ENCODE assay signal across 9 cellular contexts in the genomic region with DNA sequence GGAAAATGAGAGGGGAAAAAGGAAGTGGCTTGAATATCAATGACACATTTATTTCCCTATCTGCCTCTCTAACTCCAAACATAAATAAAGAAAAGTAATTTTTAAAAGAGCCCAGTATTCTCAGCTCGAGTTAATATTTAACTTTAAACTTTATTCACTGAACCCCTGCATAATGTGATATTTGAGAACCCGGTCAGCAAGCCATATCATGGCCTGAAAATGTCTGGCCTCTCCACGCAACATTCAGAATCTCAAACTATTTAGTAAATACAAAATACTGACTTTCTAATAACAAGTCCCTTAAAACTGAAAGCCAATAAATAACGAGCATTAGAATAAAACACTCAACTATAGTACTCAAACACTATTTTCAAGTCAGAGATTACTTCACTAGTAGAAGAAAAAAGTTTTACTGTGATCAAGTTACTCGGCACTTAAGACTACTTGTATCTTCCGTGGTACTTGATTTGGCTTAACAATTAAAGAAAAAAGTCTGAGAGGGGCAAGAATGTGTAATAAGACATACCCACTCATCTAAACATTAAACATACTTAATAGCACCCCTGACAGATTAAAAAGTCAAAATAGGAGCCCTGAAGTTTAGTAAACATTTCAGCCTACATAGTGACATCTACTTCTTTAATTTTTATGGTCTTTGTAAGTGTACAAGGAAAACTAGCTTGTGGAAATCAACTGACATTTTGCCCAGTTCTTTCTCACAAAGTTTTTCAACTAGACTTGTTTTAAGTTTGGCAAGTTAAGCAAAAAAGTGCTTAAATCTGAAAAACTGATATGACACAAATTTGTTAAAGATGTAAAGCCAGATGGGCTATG. TPM values are rescaled to one million over a fixed set of nuclear protein-coding genes. Genes with fewer than 3 reads are reported as not detected.
DNase-seq lines count a peak whose midpoint lies in the region; ATAC-seq and TF ChIP-seq lines count a peak whose summit lies in the region.
"Had no signal": no experiment of that assay in that cellular context is flagged by ENCODE, and none has a peak within 500 bp of the region (broad histone marks: within the 10 kb centered on the region; RNA-seq: fewer than 3 reads in every experiment).

No MANE protein-coding gene starts in this region.

- H2BK5ac ChIP-seq in H9 (ENCODE audit: insufficient read length, low read length), result no peak overlapping the region

- H3K9ac ChIP-seq in duodenal mucosa (ENCODE audit: low read depth in 1 of 2, low read length in 2 of 2), result peak overlapping the region; percentile 4 to 28
- H3K9ac ChIP-seq in H9 (ENCODE audit: extremely low read depth, insufficient read length, low read length), result no peak overlapping the region

- DNase-seq in natural killer cell, result no peak
- DNase-seq in natural killer cell treated with Interleukin-12 subunit alpha and Interleukin-12 subunit beta and Interleukin-15 and Interleukin-18, amount 100 ng/mL, for 72 hours (ENCODE audit: low spot score), result no peak
- DNase-seq in H9, result no peak
- no peak for DNase-seq in SJCRH30
- DNase-seq in sciatic nerve (ENCODE audit: low spot score), result no peak
- DNase-seq: NCI-H69 had no signal

- no peak overlapping the region for H4K5ac ChIP-seq in H9 (ENCODE audit: insufficient read length, low read depth, low read length)

- H3K4me1 ChIP-seq in duodenal mucosa (ENCODE audit: control insufficient read depth in 1 of 2, insufficient read depth in 2 of 2, low read length in 2 of 2) (peaks cover 2 to 46% of the 10 kb centered on the region in 2 donors), muscle layer of duodenum (ENCODE audit: control insufficient read depth in 1 of 2, insufficient read depth in 2 of 2, low read length in 2 of 2) (peaks cover 28 to 74% of the 10 kb centered on the region in 2 donors), H9 (ENCODE audit: insufficient read depth, low read length) (peaks cover 3% of the 10 kb centered on the region; the same call in 1 of the 2 replicates), SJCRH30 (peaks cover 10% of the 10 kb centered on the region)

- peak overlapping the region; percentile 74 for H3K4me3 Mint-ChIP-seq in natural killer cell
- H3K4me3 Mint-ChIP-seq in natural killer cell treated with Interleukin-12 subunit alpha and Interleukin-12 subunit beta and Interleukin-15 and Interleukin-18, amount 100 ng/mL, for 72 hours, result no peak overlapping the region
- H3K4me3 Mint-ChIP-seq in H9, result no peak overlapping the region
- no peak overlapping the region for H3K4me3 Mint-ChIP-seq in activated T-helper 17 cell treated with anti-CD3 and anti-CD28 coated beads, Interleukin-2, amount 50 U/mL, for 72 hours

- H3K4me3 ChIP-seq in duodenal mucosa (ENCODE audit: low read depth in 1 of 2, low read length in 2 of 2) (peak overlapping the region in 1 of 2 donors; percentile 21), muscle layer of duodenum (ENCODE audit: low read depth in 1 of 2, low read length in 2 of 2) (peak overlapping the region in 1 of 2 donors; percentile 10), SJCRH30 (no peak overlapping the region)

- no peaks in the 10 kb centered on the region for H3K23me2 ChIP-seq in H9 (ENCODE audit: insufficient read length, low read depth, low read length, poor library complexity, severe bottlenecking)

- no peak overlapping the region for H3K27ac ChIP-seq in duodenal mucosa (ENCODE audit: low read depth, low read length)
- H3K27ac ChIP-seq in muscle layer of duodenum (ENCODE audit: low read length), result peak overlapping the region; percentile 24
- no peak overlapping the region for H3K27ac ChIP-seq in H9 (ENCODE audit: insufficient read length, low read depth, low read length)
- H3K27ac ChIP-seq in SJCRH30, result no peak overlapping the region

- no peaks in the 10 kb centered on the region for H3K27me3 Mint-ChIP-seq in natural killer cell (ENCODE audit: low read depth in 2 of 2)
- H3K27me3 Mint-ChIP-seq in natural killer cell treated with Interleukin-12 subunit alpha and Interleukin-12 subunit beta and Interleukin-15 and Interleukin-18, amount 100 ng/mL, for 72 hours, result no peaks in the 10 kb centered on the region
- no peaks in the 10 kb centered on the region for H3K27me3 Mint-ChIP-seq in H9 (ENCODE audit: low read depth)
- H3K27me3 Mint-ChIP-seq in activated T-helper 17 cell treated with anti-CD3 and anti-CD28 coated beads, Interleukin-2, amount 50 U/mL, for 72 hours, result no peaks in the 10 kb centered on the region

- H3T11ph ChIP-seq in H9 (ENCODE audit: low read length), result no peak overlapping the region

- intact Hi-C loops in natural killer cell (cut with micrococcal nuclease) (loop anchor here (2.0 to 10.0 kb wide), 3 partner anchors 39 to 413 kb away; a partner anchor contains a TSS), sciatic nerve (cut with DNase I) (no loop called here)

- H2AK5ac ChIP-seq in H9 (ENCODE audit: insufficient read length, low read length), result no peak overlapping the region

- no CpG with 5 or more reads among the region's 6 CpGs for WGBS in H9 (ENCODE audit: extremely low coverage, insufficient read length, low lambda C conversion rate)

- H2BK15ac ChIP-seq in H9 (ENCODE audit: low read depth, low read length), result no peak overlapping the region

- no peak overlapping the region for H3K56ac ChIP-seq in H9 (ENCODE audit: insufficient read length, low read depth, low read length)

- H2AFZ ChIP-seq in H9 (ENCODE audit: low read length), result no peak overlapping the region

- H3K4me1 Mint-ChIP-seq in natural killer cell, result peaks cover 53 to 56% of the 10 kb centered on the region in 2 donors
- H3K4me1 Mint-ChIP-seq in natural killer cell treated with Interleukin-12 subunit alpha and Interleukin-12 subunit beta and Interleukin-15 and Interleukin-18, amount 100 ng/mL, for 72 hours (ENCODE audit: low read depth in 2 of 2), result peaks cover 31 to 52% of the 10 kb centered on the region in 2 donors
- H3K4me1 Mint-ChIP-seq in H9, result peaks cover 45 to 62% of the 10 kb centered on the region in 2 experiments
- H3K4me1 Mint-ChIP-seq in activated T-helper 17 cell treated with anti-CD3 and anti-CD28 coated beads, Interleukin-2, amount 50 U/mL, for 72 hours, result peaks cover 25% of the 10 kb centered on the region

- H3K9me3 ChIP-seq in duodenal mucosa (ENCODE audit: control insufficient read depth in 1 of 2, low read length in 2 of 2) (no peaks in the 10 kb centered on the region), muscle layer of duodenum (ENCODE audit: control insufficient read depth in 1 of 2, low read length in 2 of 2) (no peaks in the 10 kb centered on the region), H9 (ENCODE audit: control insufficient read depth, low read depth, low read length) (no peaks in the 10 kb centered on the region), SJCRH30 (replicated peaks) (no peaks in the 10 kb centered on the region)

- H3K79me1 ChIP-seq in H9 (ENCODE audit: insufficient read depth, low read depth, low read length, poor library complexity, severe bottlenecking), result peaks cover 5% of the 10 kb centered on the region

- TF ChIP-seq CTCF in natural killer cell (IDR thresholded peaks at IDR 0.05), result no peak
- no peak for TF ChIP-seq CTCF in H9 (conservative IDR thresholded peaks at IDR 0.05)

- no peak overlapping the region for H2BK120ac ChIP-seq in H9 (ENCODE audit: low read depth, low read length, poor library complexity, severe bottlenecking)

- no peaks in the 10 kb centered on the region for H3K9me3 Mint-ChIP-seq in natural killer cell
- H3K9me3 Mint-ChIP-seq in natural killer cell treated with Interleukin-12 subunit alpha and Interleukin-12 subunit beta and Interleukin-15 and Interleukin-18, amount 100 ng/mL, for 72 hours, result no peaks in the 10 kb centered on the region
- no peaks in the 10 kb centered on the region for H3K9me3 Mint-ChIP-seq in H9
- H3K9me3 Mint-ChIP-seq in activated T-helper 17 cell treated with anti-CD3 and anti-CD28 coated beads, Interleukin-2, amount 50 U/mL, for 72 hours, result no peaks in the 10 kb centered on the region

- H3K79me2 ChIP-seq in H9 (ENCODE audit: insufficient read depth, low read length), result peaks cover 39% of the 10 kb centered on the region

- H3K14ac ChIP-seq in H9 (ENCODE audit: insufficient read depth, low read length), result no peak overlapping the region

- no peaks in the 10 kb centered on the region for H4K20me1 ChIP-seq in H9 (ENCODE audit: control insufficient read depth, insufficient read depth, insufficient read length)

- H3K36me3 ChIP-seq in duodenal mucosa (ENCODE audit: control insufficient read depth in 1 of 2, insufficient read depth in 2 of 2, low read length in 2 of 2) (no peaks in the 10 kb centered on the region), muscle layer of duodenum (ENCODE audit: control insufficient read depth in 1 of 2, insufficient read depth in 2 of 2, low read length in 2 of 2) (no peaks in the 10 kb centered on the region), SJCRH30 (peaks cover 14% of the 10 kb centered on the region)

- H3K4me2 ChIP-seq in H9 (ENCODE audit: insufficient read depth, insufficient read length, low read length), result no peak overlapping the region

- H3K27ac Mint-ChIP-seq in natural killer cell, result peak overlapping the region; percentile 84 to 92
- H3K27ac Mint-ChIP-seq in natural killer cell treated with Interleukin-12 subunit alpha and Interleukin-12 subunit beta and Interleukin-15 and Interleukin-18, amount 100 ng/mL, for 72 hours, result peak overlapping the region in 1 of 2 donors; percentile 10
- H3K27ac Mint-ChIP-seq in H9, result no peak overlapping the region; a peak in 2 of 7 replicates
- no peak overlapping the region for H3K27ac Mint-ChIP-seq in activated T-helper 17 cell treated with anti-CD3 and anti-CD28 coated beads, Interleukin-2, amount 50 U/mL, for 72 hours

- H4K8ac ChIP-seq in H9 (replicated peaks; ENCODE audit: insufficient read length, low read depth, low read length), result no peak overlapping the region

- no peak overlapping the region for H3K18ac ChIP-seq in H9 (ENCODE audit: insufficient read length, low read depth, low read length)

- no peak overlapping the region for H3K23ac ChIP-seq in H9 (ENCODE audit: insufficient read length, low read depth, low read length)

- H2BK20ac ChIP-seq in H9 (ENCODE audit: low read depth, low read length, poor library complexity, severe bottlenecking), result no peak overlapping the region

- ATAC-seq in natural killer cell (no peak), sciatic nerve (no peak)
- no peak for ATAC-seq in natural killer cell treated with Interleukin-12 subunit alpha and Interleukin-12 subunit beta and Interleukin-15 and Interleukin-18, amount 100 ng/mL, for 72 hours
- ATAC-seq in activated T-helper 17 cell treated with anti-CD3 and anti-CD28 coated beads, Interleukin-2, amount 50 U/mL, for 72 hours (replicated peaks), result no peak

- no peak overlapping the region for H4K91ac ChIP-seq in H9 (ENCODE audit: insufficient read length, low read depth, low read length)

- no peak overlapping the region for H3K4ac ChIP-seq in H9 (ENCODE audit: low read depth, low read length)

- H3K27me3 ChIP-seq in duodenal mucosa (ENCODE audit: control insufficient read depth in 1 of 2, insufficient read depth in 2 of 2, low read length in 2 of 2) (no peaks in the 10 kb centered on the region), muscle layer of duodenum (ENCODE audit: low read depth, low read length) (no peaks in the 10 kb centered on the region), H9 (ENCODE audit: insufficient read depth, low read length) (no peaks in the 10 kb centered on the region), SJCRH30 (no peaks in the 10 kb centered on the region)

- no peak overlapping the region for H2BK12ac ChIP-seq in H9 (ENCODE audit: insufficient read length, low read depth, low read length)

- no peaks in the 10 kb centered on the region for H3K36me3 Mint-ChIP-seq in natural killer cell
- H3K36me3 Mint-ChIP-seq in natural killer cell treated with Interleukin-12 subunit alpha and Interleukin-12 subunit beta and Interleukin-15 and Interleukin-18, amount 100 ng/mL, for 72 hours, result no peaks in the 10 kb centered on the region
- H3K36me3 Mint-ChIP-seq in H9 (ENCODE audit: insufficient read depth in 1 of 3, low read depth in 3 of 3), result no peaks in the 10 kb centered on the region
- H3K36me3 Mint-ChIP-seq in activated T-helper 17 cell treated with anti-CD3 and anti-CD28 coated beads, Interleukin-2, amount 50 U/mL, for 72 hours (ENCODE audit: low read depth), result no peaks in the 10 kb centered on the region

RNA-seq across cellular contexts. Expression of a gene that starts 38.3 kb away (rescaled TPM):
- total RNA-seq in natural killer cell (100 to 1,000 TPM; 100 to 117 (median 109) TPM), H9 (2021) (200 and 205 TPM in 2 replicates), sciatic nerve (254 TPM)
- total RNA-seq in natural killer cell treated with Interleukin-12 subunit alpha and Interleukin-12 subunit beta and Interleukin-15 and Interleukin-18, amount 100 ng/mL, for 72 hours, result 100 to 1,000 TPM; 126 to 161 TPM
- 153 and 164 TPM in 2 replicates for total RNA-seq in SJCRH30 (2014; rRNA removed; shearing (Covaris generic))
- total RNA-seq in activated T-helper 17 cell treated with anti-CD3 and anti-CD28 coated beads, Interleukin-2, amount 50 U/mL, for 72 hours, result 100 to 1,000 TPM in 1 of 2 donors, 10 to 100 TPM in 1; 74.9 to 131 TPM

Comparison
In these comparisons a context has a peak if more than half of its experiments do, and no peak if none do; other contexts are left out.
1. H3K27ac Mint-ChIP-seq: peak in natural killer cell (2 of 2); none in H9 (0 of 3) and activated T-helper 17 cell treated with anti-CD3 and anti-CD28 coated beads, Interleukin-2, amount 50 U/mL, for 72 hours (single experiment).